ENCODE assay signal across 8 cellular contexts in genomic region chr2:227460079-227460485, GRCh38.
DNase-seq lines count a peak whose midpoint lies in the region; ATAC-seq lines count a peak whose summit lies in the region.

No MANE protein-coding gene starts in this region.

- ATAC-seq in HG03066 (IDR thresholded peaks at IDR 0.05; ENCODE audit: low read depth, unreplicated experiment): peak; percentile 26
- peak; percentile 89 for ATAC-seq in central memory CD8-positive, alpha-beta T cell (replicated peaks; ENCODE audit: extremely low read depth, poor library complexity, severe bottlenecking)
- no peak for ATAC-seq in HG03095 (IDR thresholded peaks at IDR 0.05; ENCODE audit: unreplicated experiment)

- H3K27me3 Mint-ChIP-seq in central memory CD8-positive, alpha-beta T cell: peaks cover 10% of the 10 kb centered on the region

- peaks cover 2% of the 10 kb centered on the region for H3K36me3 Mint-ChIP-seq in central memory CD8-positive, alpha-beta T cell (ENCODE audit: insufficient read depth)

- H3K4me3 Mint-ChIP-seq in central memory CD8-positive, alpha-beta T cell: peak overlapping the region; percentile 51

- peaks cover 34% of the 10 kb centered on the region for H3K4me1 Mint-ChIP-seq in central memory CD8-positive, alpha-beta T cell

- peak; percentile 87 for DNase-seq in EL
- DNase-seq in activated CD4-positive, CD25-positive, alpha-beta regulatory T cell treated with anti-CD3 and anti-CD28 coated beads, Interleukin-2, amount 50 U/mL, for 16 hours (ENCODE audit: low read depth, low spot score): peak; percentile 26
- peak in 1 of 2 donors; percentile 42 for DNase-seq in central memory CD8-positive, alpha-beta T cell (ENCODE audit: low spot score in 2 of 2)
- DNase-seq in stimulated activated CD8-positive, alpha-beta memory T cell treated with anti-CD3 and anti-CD28 coated beads, Interleukin-7, amount 100 ng/mL, for 48 hours (ENCODE audit: extremely low read depth in 1 of 2, low read depth in 1 of 2): peak; percentile 62 to 79
- no peak for DNase-seq in NCI-H187 treated with DMSO at 0.1 percent for 48 hours (lab: John Stamatoyannopoulos, UW)
- DNase-seq in putamen (ENCODE audit: low spot score): no peak

- no peak overlapping the region for H3K27ac Mint-ChIP-seq in central memory CD8-positive, alpha-beta T cell (ENCODE audit: low read depth)

- H3K9me3 Mint-ChIP-seq in central memory CD8-positive, alpha-beta T cell: no peaks in the 10 kb centered on the region

Comparison
In these comparisons a context has a peak if more than half of its experiments do, and no peak if none do; other contexts are left out.
1. DNase-seq: peak in EL (single experiment), activated CD4-positive, CD25-positive, alpha-beta regulatory T cell treated with anti-CD3 and anti-CD28 coated beads, Interleukin-2, amount 50 U/mL, for 16 hours (single experiment) and stimulated activated CD8-positive, alpha-beta memory T cell treated with anti-CD3 and anti-CD28 coated beads, Interleukin-7, amount 100 ng/mL, for 48 hours (2 of 2); none in NCI-H187 treated with DMSO at 0.1 percent for 48 hours (single experiment) and putamen (single experiment).